21 cellular contexts compared by ENCODE assay signal in the genomic region with DNA sequence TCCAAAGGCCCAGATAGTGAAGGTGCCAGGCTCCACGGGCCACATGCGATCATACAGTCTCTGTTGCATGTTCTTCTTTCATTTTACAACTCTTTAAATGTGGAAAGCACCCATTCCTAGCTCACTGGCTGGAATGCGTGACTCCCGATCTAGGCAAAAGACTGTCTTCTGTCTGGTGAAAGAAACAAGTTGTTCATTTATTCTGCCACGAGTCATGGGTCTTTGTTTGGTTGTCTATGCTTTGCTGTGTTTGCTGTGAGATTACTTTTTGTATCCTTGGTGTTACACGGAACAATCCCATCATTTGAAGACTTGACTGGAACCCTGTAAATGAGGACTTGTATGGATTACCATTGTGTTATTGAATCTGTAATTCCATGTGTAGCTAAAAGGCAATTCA. TPM values are rescaled to one million over a fixed set of nuclear protein-coding genes. Genes with fewer than 3 reads are reported as not detected.
DNase-seq lines count a peak whose midpoint lies in the region; ATAC-seq lines count a peak whose summit lies in the region.
"Had no signal": no experiment of that assay in that cellular context is flagged by ENCODE, and none has a peak within 500 bp of the region (broad histone marks: within the 10 kb centered on the region; RNA-seq: fewer than 3 reads in every experiment).

No MANE protein-coding gene starts in this region.

- in situ Hi-C loops in SK-MEL-5 (cut with HindIII; ENCODE audit: low pct_unique_long_range_greater_than_20kb, low sequenced_read_pairs) = no loop called here

- H3K36me3 Mint-ChIP-seq in activated naive CD4-positive, alpha-beta T cell treated with anti-CD3 and anti-CD28 coated beads, Interleukin-2, amount 50 U/mL, for 72 hours = no peaks in the 10 kb centered on the region

- no peaks in the 10 kb centered on the region for H3K4me1 Mint-ChIP-seq in stimulated activated naive CD8-positive, alpha-beta T cell treated with anti-CD3 and anti-CD28 coated beads, Interleukin-15, amount 100 ng/mL, for 72 hours

- no peaks in the 10 kb centered on the region for H3K27me3 Mint-ChIP-seq in stimulated activated naive CD8-positive, alpha-beta T cell treated with anti-CD3 and anti-CD28 coated beads, Interleukin-15, amount 100 ng/mL, for 72 hours

- ATAC-seq in HG02763 (IDR thresholded peaks at IDR 0.05; ENCODE audit: unreplicated experiment) = no peak
- ATAC-seq in stimulated activated naive CD8-positive, alpha-beta T cell treated with anti-CD3 and anti-CD28 coated beads, Interleukin-15, amount 100 ng/mL, for 72 hours = no peak
- no peak for ATAC-seq in activated naive CD4-positive, alpha-beta T cell treated with anti-CD3 and anti-CD28 coated beads, Interleukin-2, amount 50 U/mL, for 72 hours

- DNase-seq in Ammon's horn (ENCODE audit: low spot score) (peak; percentile 28), SK-MEL-5 (ENCODE audit: low read depth, low spot score) (peak; percentile 89), foreskin melanocyte (peak; percentile 98), pons (ENCODE audit: low spot score) (peak; percentile 72)
- no peak for DNase-seq in stimulated activated naive CD8-positive, alpha-beta T cell treated with anti-CD3 and anti-CD28 coated beads, Interleukin-15, amount 100 ng/mL, for 72 hours
- DNase-seq in activated naive CD4-positive, alpha-beta T cell treated with anti-CD3 and anti-CD28 coated beads, Interleukin-2, amount 50 U/mL, for 72 hours (ENCODE audit: low spot score in 2 of 2) = no peak
- DNase-seq: 8988T, DMS53, GDM1, GOT3, HCEC 1CT, MV-4-11, NCI-H1105 treated with DMSO at 0.1 percent for 48 hours, NCI-H2029 treated with DMSO at 0.1 percent for 48 hours, NCI-H2171, NCI-H345, NCI-H524 treated with DMSO at 0.1 percent for 48 hours, SHP77 had no signal

- no peaks in the 10 kb centered on the region for H3K9me3 Mint-ChIP-seq in stimulated activated naive CD8-positive, alpha-beta T cell treated with anti-CD3 and anti-CD28 coated beads, Interleukin-15, amount 100 ng/mL, for 72 hours
- H3K9me3 Mint-ChIP-seq in activated naive CD4-positive, alpha-beta T cell treated with anti-CD3 and anti-CD28 coated beads, Interleukin-2, amount 50 U/mL, for 72 hours = no peaks in the 10 kb centered on the region

- H3K4me3 Mint-ChIP-seq in stimulated activated naive CD8-positive, alpha-beta T cell treated with anti-CD3 and anti-CD28 coated beads, Interleukin-15, amount 100 ng/mL, for 72 hours = no peak overlapping the region

- H3K27ac Mint-ChIP-seq in stimulated activated naive CD8-positive, alpha-beta T cell treated with anti-CD3 and anti-CD28 coated beads, Interleukin-15, amount 100 ng/mL, for 72 hours = no peak overlapping the region
- no peak overlapping the region for H3K27ac Mint-ChIP-seq in activated naive CD4-positive, alpha-beta T cell treated with anti-CD3 and anti-CD28 coated beads, Interleukin-2, amount 50 U/mL, for 72 hours

RNA-seq across cellular contexts. Expression of gene NPVF, which starts 41.9 kb away (rescaled TPM):
- not detected in 2 replicates for total RNA-seq in SK-MEL-5 (2014; rRNA removed; shearing (Covaris generic))
- not detected in 2 replicates for polyA plus RNA-seq in SK-MEL-5 (2015; cell fraction: cytosol; rRNA removed)
- polyA plus RNA-seq in SK-MEL-5 (2015; cell fraction: nucleus; rRNA removed) = not detected in 2 replicates
- total RNA-seq in activated naive CD4-positive, alpha-beta T cell treated with anti-CD3 and anti-CD28 coated beads, Interleukin-2, amount 50 U/mL, for 72 hours = not detected
- total RNA-seq: HT1080, M059J had no signal

Comparison
In these comparisons a context has a peak if more than half of its experiments do, and no peak if none do; other contexts are left out.
1. DNase-seq: peak in Ammon's horn (single experiment), SK-MEL-5 (single experiment), foreskin melanocyte (single experiment) and pons (single experiment); none in stimulated activated naive CD8-positive, alpha-beta T cell treated with anti-CD3 and anti-CD28 coated beads, Interleukin-15, amount 100 ng/mL, for 72 hours (0 of 2) and activated naive CD4-positive, alpha-beta T cell treated with anti-CD3 and anti-CD28 coated beads, Interleukin-2, amount 50 U/mL, for 72 hours (0 of 2).